ENCODE assay signal across 33 cellular contexts in genomic region chr12:13126494-13126893, GRCh38. TPM values are rescaled to one million over a fixed set of nuclear protein-coding genes. Genes with fewer than 3 reads are reported as not detected.
"Had no signal": no experiment of that assay in that cellular context is flagged by ENCODE, and none has a peak within 500 bp of the region (broad histone marks: within the 10 kb centered on the region; RNA-seq: fewer than 3 reads in every experiment).

No MANE protein-coding gene starts in this region.

- H3K36me3 Mint-ChIP-seq: activated naive CD8-positive, alpha-beta T cell treated with anti-CD3 and anti-CD28 coated beads, Interleukin-2, amount 10 ng/mL, durations not matched to agents 7 days and 5 days; stimulated activated naive B cell treated with anti-CD40 and anti-IgM and Interleukin-4, amounts not matched to agents 10 μg/mL and 1 μg/mL and 100 μg/mL, for 72 hours had no signal

- H3K4me1 ChIP-seq: esophagus muscularis mucosa, lower lobe of right lung, sigmoid colon, suprapubic skin, tibial artery, upper lobe of right lung had no signal

- H3K27me3 ChIP-seq: esophagus muscularis mucosa, left lung, neutrophil, ovary, sigmoid colon, suprapubic skin, tibial artery, upper lobe of right lung had no signal

- FAIRE-seq: bronchial epithelial cell had no signal

- H3K27ac ChIP-seq: esophagus muscularis mucosa, left lung, lower lobe of right lung, neutrophil, ovary, sigmoid colon, suprapubic skin, tibial artery, upper lobe of right lung had no signal

- H3K4me3 Mint-ChIP-seq: activated CD4-positive, alpha-beta memory T cell treated with anti-CD3 and anti-CD28 coated beads, Interleukin-2, amount 10 ng/mL, durations not matched to agents 7 days and 5 days; activated CD4-positive, alpha-beta T cell treated with anti-CD3 and anti-CD28 coated beads, Interleukin-2, amount 10 ng/mL, durations not matched to agents 24 days and 14 days; activated naive CD4-positive, alpha-beta T cell treated with anti-CD3 and anti-CD28 coated beads, Interleukin-2, amount 10 ng/mL, durations not matched to agents 7 days and 5 days; activated naive CD8-positive, alpha-beta T cell treated with anti-CD3 and anti-CD28 coated beads, Interleukin-2, amount 10 ng/mL, durations not matched to agents 7 days and 5 days; activated T-cell treated with anti-CD3 and anti-CD28 coated beads, Interleukin-2, amount 50 U/mL, for 24 hours; central memory CD8-positive, alpha-beta T cell; dendritic cell treated with granulocyte-macrophage colony-stimulating factor and Interleukin-4, amounts not matched to agents 40 ng/mL and 50 ng/mL, for 4 days; nephron; stimulated activated naive B cell treated with anti-CD40 and anti-IgM and Interleukin-4, amounts not matched to agents 10 μg/mL and 1 μg/mL and 100 μg/mL, for 72 hours; T-helper 17 cell had no signal

- H3K9me3 Mint-ChIP-seq: activated CD4-positive, alpha-beta memory T cell treated with anti-CD3 and anti-CD28 coated beads, Interleukin-2, amount 10 ng/mL, durations not matched to agents 7 days and 5 days; activated CD4-positive, alpha-beta T cell treated with anti-CD3 and anti-CD28 coated beads, Interleukin-2, amount 10 ng/mL, durations not matched to agents 24 days and 14 days; activated naive CD4-positive, alpha-beta T cell treated with anti-CD3 and anti-CD28 coated beads, Interleukin-2, amount 10 ng/mL, durations not matched to agents 7 days and 5 days; activated naive CD8-positive, alpha-beta T cell treated with anti-CD3 and anti-CD28 coated beads, Interleukin-2, amount 10 ng/mL, durations not matched to agents 7 days and 5 days; activated T-cell treated with anti-CD3 and anti-CD28 coated beads, Interleukin-2, amount 50 U/mL, for 24 hours; central memory CD8-positive, alpha-beta T cell; dendritic cell treated with granulocyte-macrophage colony-stimulating factor and Interleukin-4, amounts not matched to agents 40 ng/mL and 50 ng/mL, for 4 days; nephron; stimulated activated naive B cell treated with anti-CD40 and anti-IgM and Interleukin-4, amounts not matched to agents 10 μg/mL and 1 μg/mL and 100 μg/mL, for 72 hours had no signal

- ATAC-seq: left lung; lower lobe of right lung; stimulated activated naive B cell treated with anti-CD40 and anti-IgM and Interleukin-4, amounts not matched to agents 10 μg/mL and 1 μg/mL and 100 μg/mL, for 72 hours; T-helper 17 cell; upper lobe of right lung had no signal

- H3K27ac Mint-ChIP-seq: activated CD4-positive, alpha-beta memory T cell treated with anti-CD3 and anti-CD28 coated beads, Interleukin-2, amount 10 ng/mL, durations not matched to agents 7 days and 5 days; activated CD4-positive, alpha-beta T cell treated with anti-CD3 and anti-CD28 coated beads, Interleukin-2, amount 10 ng/mL, durations not matched to agents 24 days and 14 days; activated naive CD4-positive, alpha-beta T cell treated with anti-CD3 and anti-CD28 coated beads, Interleukin-2, amount 10 ng/mL, durations not matched to agents 7 days and 5 days; activated naive CD8-positive, alpha-beta T cell treated with anti-CD3 and anti-CD28 coated beads, Interleukin-2, amount 10 ng/mL, durations not matched to agents 7 days and 5 days; activated T-cell treated with anti-CD3 and anti-CD28 coated beads, Interleukin-2, amount 50 U/mL, for 24 hours; dendritic cell treated with granulocyte-macrophage colony-stimulating factor and Interleukin-4, amounts not matched to agents 40 ng/mL and 50 ng/mL, for 4 days; stimulated activated naive B cell treated with anti-CD40 and anti-IgM and Interleukin-4, amounts not matched to agents 10 μg/mL and 1 μg/mL and 100 μg/mL, for 72 hours; T-helper 17 cell had no signal

- H3K4me3 ChIP-seq: esophagus muscularis mucosa, left lung, lower lobe of right lung, ovary, prostate gland, sigmoid colon, suprapubic skin, tibial artery, upper lobe of right lung had no signal

- H3K9me3 ChIP-seq: esophagus muscularis mucosa, left lung, lower lobe of right lung, neutrophil, ovary, prostate gland, sigmoid colon, suprapubic skin, tibial artery, upper lobe of right lung had no signal

- H3K4me1 Mint-ChIP-seq: activated CD4-positive, alpha-beta T cell treated with anti-CD3 and anti-CD28 coated beads, Interleukin-2, amount 10 ng/mL, durations not matched to agents 24 days and 14 days; central memory CD8-positive, alpha-beta T cell; stimulated activated naive B cell treated with anti-CD40 and anti-IgM and Interleukin-4, amounts not matched to agents 10 μg/mL and 1 μg/mL and 100 μg/mL, for 72 hours had no signal

- H3K27me3 Mint-ChIP-seq: activated T-cell treated with anti-CD3 and anti-CD28 coated beads, Interleukin-2, amount 50 U/mL, for 24 hours; stimulated activated naive B cell treated with anti-CD40 and anti-IgM and Interleukin-4, amounts not matched to agents 10 μg/mL and 1 μg/mL and 100 μg/mL, for 72 hours had no signal

- H3K36me3 ChIP-seq: esophagus muscularis mucosa, left lung, lower lobe of right lung, neutrophil, ovary, prostate gland, sigmoid colon, suprapubic skin, tibial artery, upper lobe of right lung had no signal

- DNase-seq: activated CD4-positive, alpha-beta memory T cell treated with anti-CD3 and anti-CD28 coated beads, Interleukin-2, amount 10 ng/mL, durations not matched to agents 7 days and 5 days; activated CD4-positive, alpha-beta T cell treated with anti-CD3 and anti-CD28 coated beads, Interleukin-2, amount 10 ng/mL, durations not matched to agents 24 days and 14 days; activated CD4-positive, CD25-positive, alpha-beta regulatory T cell treated with anti-CD3 and anti-CD28 coated beads, Interleukin-2, amount 50 U/mL, for 72 hours; activated CD8-positive, alpha-beta memory T cell treated with anti-CD3 and anti-CD28 coated beads, Interleukin-2, amount 50 U/mL, for 48 hours; activated gamma-delta T cell; activated naive CD4-positive, alpha-beta T cell treated with anti-CD3 and anti-CD28 coated beads, Interleukin-2, amount 10 ng/mL, durations not matched to agents 7 days and 5 days; activated naive CD8-positive, alpha-beta T cell treated with anti-CD3 and anti-CD28 coated beads, Interleukin-2, amount 10 ng/mL, durations not matched to agents 7 days and 5 days; activated T-cell treated with anti-CD3 and anti-CD28 coated beads, Interleukin-2, amount 50 U/mL, for 24 hours; amniotic stem cell; foreskin fibroblast; hypothalamus; kidney glomerular epithelial cell; left lung; lower lobe of right lung; mesendoderm; ovary; sigmoid colon; stimulated activated CD4-positive, alpha-beta T cell treated with anti-CD3 and anti-CD28 coated beads, Interleukin-15, amount 100 ng/mL, for 24 hours; stimulated activated CD4-positive, alpha-beta T cell treated with anti-CD3 and anti-CD28 coated beads, Interleukin-2, amount 100 ng/mL, for 24 hours; stimulated activated naive B cell treated with anti-CD40 and anti-IgM and Interleukin-4, amounts not matched to agents 10 μg/mL and 1 μg/mL and 100 μg/mL, for 72 hours; T-helper 17 cell; T1000; tibial artery; upper lobe of right lung had no signal

RNA-seq across cellular contexts. Expression of gene GSG1, which starts 23.0 kb away (rescaled TPM):
- total RNA-seq: activated CD4-positive, alpha-beta memory T cell treated with anti-CD3 and anti-CD28 coated beads, Interleukin-2, amount 10 ng/mL, durations not matched to agents 7 days and 5 days; activated CD4-positive, alpha-beta T cell treated with anti-CD3 and anti-CD28 coated beads, Interleukin-2, amount 10 ng/mL, durations not matched to agents 24 days and 14 days; activated naive CD8-positive, alpha-beta T cell treated with anti-CD3 and anti-CD28 coated beads, Interleukin-2, amount 10 ng/mL, durations not matched to agents 7 days and 5 days; bronchial epithelial cell; esophagus muscularis mucosa; lower lobe of right lung; mononuclear cell; ovary; sigmoid colon; suprapubic skin; T-helper 17 cell; upper lobe of right lung had no signal
- polyA plus RNA-seq: sigmoid colon had no signal
